1 cellular context compared by ENCODE assay signal in the genomic region with DNA sequence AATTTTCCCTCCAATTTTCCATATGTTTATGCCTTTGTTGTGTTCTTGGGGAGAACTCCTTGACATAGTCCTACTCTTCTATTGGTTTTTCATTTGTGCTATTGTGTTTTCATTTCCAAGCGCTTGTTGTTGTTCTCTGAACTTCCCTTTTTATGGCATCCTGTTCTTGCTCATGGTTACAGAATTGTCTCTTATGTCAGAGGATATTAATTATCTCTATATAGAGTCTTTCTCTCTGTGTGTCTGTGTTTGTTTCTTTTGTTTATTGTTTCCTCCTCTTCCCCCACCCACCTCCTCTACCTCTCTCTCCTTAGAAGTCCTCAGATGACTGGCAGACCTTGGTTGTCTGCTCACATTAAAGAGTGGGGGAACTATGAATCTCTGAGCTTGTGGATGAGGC.
TF ChIP-seq lines count a peak whose summit lies in the region.

No MANE protein-coding gene starts in this region.

TF ChIP-seq in HCT116, 20 proteins besides CTCF, POLR2A, EP300 and RAD21 (continued from another document):
- TF ChIP-seq, protein P1, sequence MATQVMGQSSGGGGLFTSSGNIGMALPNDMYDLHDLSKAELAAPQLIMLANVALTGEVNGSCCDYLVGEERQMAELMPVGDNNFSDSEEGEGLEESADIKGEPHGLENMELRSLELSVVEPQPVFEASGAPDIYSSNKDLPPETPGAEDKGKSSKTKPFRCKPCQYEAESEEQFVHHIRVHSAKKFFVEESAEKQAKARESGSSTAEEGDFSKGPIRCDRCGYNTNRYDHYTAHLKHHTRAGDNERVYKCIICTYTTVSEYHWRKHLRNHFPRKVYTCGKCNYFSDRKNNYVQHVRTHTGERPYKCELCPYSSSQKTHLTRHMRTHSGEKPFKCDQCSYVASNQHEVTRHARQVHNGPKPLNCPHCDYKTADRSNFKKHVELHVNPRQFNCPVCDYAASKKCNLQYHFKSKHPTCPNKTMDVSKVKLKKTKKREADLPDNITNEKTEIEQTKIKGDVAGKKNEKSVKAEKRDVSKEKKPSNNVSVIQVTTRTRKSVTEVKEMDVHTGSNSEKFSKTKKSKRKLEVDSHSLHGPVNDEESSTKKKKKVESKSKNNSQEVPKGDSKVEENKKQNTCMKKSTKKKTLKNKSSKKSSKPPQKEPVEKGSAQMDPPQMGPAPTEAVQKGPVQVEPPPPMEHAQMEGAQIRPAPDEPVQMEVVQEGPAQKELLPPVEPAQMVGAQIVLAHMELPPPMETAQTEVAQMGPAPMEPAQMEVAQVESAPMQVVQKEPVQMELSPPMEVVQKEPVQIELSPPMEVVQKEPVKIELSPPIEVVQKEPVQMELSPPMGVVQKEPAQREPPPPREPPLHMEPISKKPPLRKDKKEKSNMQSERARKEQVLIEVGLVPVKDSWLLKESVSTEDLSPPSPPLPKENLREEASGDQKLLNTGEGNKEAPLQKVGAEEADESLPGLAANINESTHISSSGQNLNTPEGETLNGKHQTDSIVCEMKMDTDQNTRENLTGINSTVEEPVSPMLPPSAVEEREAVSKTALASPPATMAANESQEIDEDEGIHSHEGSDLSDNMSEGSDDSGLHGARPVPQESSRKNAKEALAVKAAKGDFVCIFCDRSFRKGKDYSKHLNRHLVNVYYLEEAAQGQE (IDR thresholded peaks at IDR 0.05; ENCODE audit: low read depth), result no peak
